8 cellular contexts compared by ENCODE assay signal in genomic region chr14:64465208-64465821, GRCh38. TPM values are rescaled to one million over a fixed set of nuclear protein-coding genes. Genes with fewer than 3 reads are reported as not detected.
DNase-seq lines count a peak whose midpoint lies in the region; ATAC-seq, FAIRE-seq and TF ChIP-seq lines count a peak whose summit lies in the region.

AKAP5 (plus strand) TSS chr14:64465499; CDS start chr14:64468395, 2,896 bp downstream.

- no peak for FAIRE-seq in pancreas (lab: Jason Lieb, UNC)

- TF ChIP-seq POLR2A in Peyer's patch (IDR thresholded peaks at IDR 0.05), result no peak

- DNase-seq in AG10803 (ENCODE audit: low read depth) (no peak), Peyer's patch (peak; percentile 60 to 81 (median 74)), head of caudate nucleus (peak; percentile 40 to 93 (median 84)), pancreas (peak; percentile 60 to 88 (median 70)), tibial artery (peak; percentile 22 to 76)
- peak; percentile 48 for DNase-seq in activated gamma-delta T cell treated with anti-CD3 and anti-CD28 coated beads, Interleukin-2, amount 50 U/mL, for 16 hours (ENCODE audit: low read depth)

- H3K4me3 ChIP-seq in AG10803 (ENCODE audit: low read length), result peak within 1 kb of the TSS; percentile 72
- H3K4me3 ChIP-seq in Peyer's patch, result peak within 1 kb of the TSS; percentile 69 to 89 (median 77)
- peak within 1 kb of the TSS; percentile 50 to 85 (median 62) for H3K4me3 ChIP-seq in pancreas
- H3K4me3 ChIP-seq in tibial artery, result peak within 1 kb of the TSS; percentile 64 to 69

- no peaks in the 10 kb centered on the region for H3K36me3 ChIP-seq in Peyer's patch
- H3K36me3 ChIP-seq in pancreas, result no peaks in the 10 kb centered on the region
- peaks cover 0 to 4% (median 0%) of the 10 kb centered on the region in 3 donors for H3K36me3 ChIP-seq in tibial artery

- H3K27me3 ChIP-seq in Peyer's patch, result no peaks in the 10 kb centered on the region
- no peaks in the 10 kb centered on the region for H3K27me3 ChIP-seq in pancreas
- no peaks in the 10 kb centered on the region for H3K27me3 ChIP-seq in tibial artery

- H3K27ac ChIP-seq in Peyer's patch, result peak within 1 kb of the TSS; percentile 62 to 83 (median 70)
- peak within 1 kb of the TSS in 1 of 4 donors; percentile 27 for H3K27ac ChIP-seq in pancreas
- peak within 1 kb of the TSS; percentile 78 to 79 for H3K27ac ChIP-seq in tibial artery

- intact Hi-C loops in head of caudate nucleus (cut with DNase I), result no loop called here
- intact Hi-C loops in pancreas (cut with DNase I), result no loop called here
- intact Hi-C loops in tibial artery (cut with DNase I; ENCODE audit: low total_unique reads), result no loop called here

- 1% methylated on average over 60 to 71 of the region's 71 CpGs for WGBS in pancreas, 2 donors

- H3K4me1 ChIP-seq in Peyer's patch (peaks cover 0 to 5% (median 4%) of the 10 kb centered on the region in 4 donors), pancreas (peaks cover 4 to 10% (median 6%) of the 10 kb centered on the region in 3 donors), tibial artery (peaks cover 0 to 19% (median 7%) of the 10 kb centered on the region in 4 donors)

- TF ChIP-seq CTCF in AG10803 (conservative IDR thresholded peaks at IDR 0.05; ENCODE audit: low read length) (no peak), Peyer's patch (IDR thresholded peaks at IDR 0.05) (no peak), pancreas (IDR thresholded peaks at IDR 0.05) (no peak), tibial artery (IDR thresholded peaks at IDR 0.05) (no peak)

- ATAC-seq in GM19035 (IDR thresholded peaks at IDR 0.05; ENCODE audit: unreplicated experiment), result peak; percentile 68
- peak; percentile 42 for ATAC-seq in HG03469 (IDR thresholded peaks at IDR 0.05; ENCODE audit: unreplicated experiment)
- peak; percentile 89 to 97 (median 94) for ATAC-seq in pancreas

- H3K9me3 ChIP-seq in Peyer's patch (no peaks in the 10 kb centered on the region), pancreas (no peaks in the 10 kb centered on the region), tibial artery (no peaks in the 10 kb centered on the region)

RNA-seq across cellular contexts. Expression of gene AKAP5, which starts in this region (rescaled TPM):
- total RNA-seq in Peyer's patch (1 to 10 TPM in 3 of 4 donors, under 1 TPM in 1; 0.57 to 2.8 (median 2.4) TPM), pancreas (under 1 TPM; 0.08 to 0.37 (median 0.16) TPM)
- under 1 TPM; 0.04 to 0.16 TPM for polyA plus RNA-seq in pancreas

Comparison
In these comparisons a context has a peak if more than half of its experiments do, and no peak if none do; other contexts are left out.
1. Peak in DNase-seq, ATAC-seq and H3K4me3 ChIP-seq in pancreas; RNA of the gene not detected or under 1 TPM.
2. ATAC-seq: peak in every context shown above with its lines; median percentile 94 in pancreas; 68 in GM19035; 42 in HG03469.